In genomic region chr11:4375431-4376113, GRCh38 we compare ENCODE assay signal across 26 cellular contexts. TPM values are rescaled to one million over a fixed set of nuclear protein-coding genes. Genes with fewer than 3 reads are reported as not detected.
"Had no signal": no experiment of that assay in that cellular context is flagged by ENCODE, and none has a peak within 500 bp of the region (broad histone marks: within the 10 kb centered on the region; RNA-seq: fewer than 3 reads in every experiment).

No MANE protein-coding gene starts in this region.

- H3K36me3 ChIP-seq: left ventricle myocardium inferior, lower lobe of right lung, neutrophil, spleen had no signal

- H3K4me3 ChIP-seq: dorsolateral prefrontal cortex, hepatocyte, left ventricle myocardium inferior, lower lobe of right lung, spleen had no signal

- H3K4me1 Mint-ChIP-seq: memory B cell; stimulated activated naive B cell treated with anti-CD40 and anti-IgM and Interleukin-4, amounts not matched to agents 10 μg/mL and 1 μg/mL and 100 μg/mL, for 72 hours had no signal

- H3K27ac ChIP-seq: dorsolateral prefrontal cortex, hepatocyte, left ventricle myocardium inferior, lower lobe of right lung, neutrophil, spleen had no signal

- H3K27me3 ChIP-seq: dorsolateral prefrontal cortex, hepatocyte, neutrophil, spleen had no signal

- H3K4me3 Mint-ChIP-seq: memory B cell; mesothelial cell of epicardium; stimulated activated naive B cell treated with anti-CD40 and anti-IgM and Interleukin-4, amounts not matched to agents 10 μg/mL and 1 μg/mL and 100 μg/mL, for 72 hours had no signal

- H2AFZ ChIP-seq: hepatocyte had no signal

- H3K9me3 Mint-ChIP-seq: memory B cell; stimulated activated naive B cell treated with anti-CD40 and anti-IgM and Interleukin-4, amounts not matched to agents 10 μg/mL and 1 μg/mL and 100 μg/mL, for 72 hours had no signal

- H3K4me1 ChIP-seq: left ventricle myocardium inferior, lower lobe of right lung, spleen had no signal

- DNase-seq: cortex of kidney; dorsolateral prefrontal cortex; effector CD8-positive, alpha-beta T cell; foreskin melanocyte; head of caudate nucleus; kidney; left cardiac atrium; left ventricle myocardium inferior; lower lobe of right lung; spleen; stimulated activated CD4-positive, alpha-beta T cell treated with anti-CD3 and anti-CD28 coated beads, Interleukin-15, amount 100 ng/mL, for 24 hours; stimulated activated CD4-positive, alpha-beta T cell treated with anti-CD3 and anti-CD28 coated beads, Interleukin-1b, Interleukin-23, amount 100 ng/mL, for 48 hours; stimulated activated CD4-positive, alpha-beta T cell treated with anti-CD3 and anti-CD28 coated beads, Interleukin-4, amount 100 ng/mL, for 24 hours; stimulated activated naive B cell treated with anti-CD40 and anti-IgM and Interleukin-4, amounts not matched to agents 10 μg/mL and 1 μg/mL and 100 μg/mL, for 72 hours; trophoblast cell had no signal

- H3K79me2 ChIP-seq: hepatocyte had no signal

- ATAC-seq: left cardiac atrium; lower lobe of right lung; sciatic nerve; stimulated activated naive B cell treated with anti-CD40 and anti-IgM and Interleukin-4, amounts not matched to agents 10 μg/mL and 1 μg/mL and 100 μg/mL, for 72 hours had no signal

- H3K36me3 Mint-ChIP-seq: memory B cell; mesothelial cell of epicardium; stimulated activated naive B cell treated with anti-CD40 and anti-IgM and Interleukin-4, amounts not matched to agents 10 μg/mL and 1 μg/mL and 100 μg/mL, for 72 hours had no signal

- H3K9me3 ChIP-seq: left ventricle myocardium inferior, lower lobe of right lung, neutrophil, spleen had no signal

- FAIRE-seq: kidney had no signal

- H3K27ac Mint-ChIP-seq: memory B cell; mesothelial cell of epicardium; stimulated activated naive B cell treated with anti-CD40 and anti-IgM and Interleukin-4, amounts not matched to agents 10 μg/mL and 1 μg/mL and 100 μg/mL, for 72 hours had no signal

- H3K4me2 ChIP-seq: hepatocyte had no signal

RNA-seq across cellular contexts. Expression of gene OR52B4, which starts 7.4 kb away (rescaled TPM):
- total RNA-seq: hepatocyte, kidney, left cardiac atrium, left ventricle myocardium inferior, lower lobe of right lung, mesothelial cell of epicardium, osteoblast, pulmonary artery endothelial cell, skeletal muscle tissue, spleen, urinary bladder had no signal
- polyA plus RNA-seq: esophagus, hepatocyte, neural cell, spleen, urinary bladder had no signal
